In genomic region chr10:28915989-28916588, GRCh38 we compare ENCODE assay signal across 25 cellular contexts.
DNase-seq lines count a peak whose midpoint lies in the region; FAIRE-seq and TF ChIP-seq lines count a peak whose summit lies in the region.
"Had no signal": no experiment of that assay in that cellular context is flagged by ENCODE, and none has a peak within 500 bp of the region (broad histone marks: within the 10 kb centered on the region; RNA-seq: fewer than 3 reads in every experiment).

No MANE protein-coding gene starts in this region.

- no peaks in the 10 kb centered on the region for H3K27me3 Mint-ChIP-seq in mesothelial cell of epicardium (ENCODE audit: low read depth)

- peak overlapping the region; percentile 48 for H3K27ac Mint-ChIP-seq in mesothelial cell of epicardium
- H3K27ac Mint-ChIP-seq: activated CD4-positive, alpha-beta memory T cell treated with anti-CD3 and anti-CD28 coated beads for 36 hours; activated T-cell treated with anti-CD3 and anti-CD28 coated beads, Interleukin-2, amount 50 U/mL, for 72 hours; CD14-positive monocyte; dendritic cell treated with granulocyte-macrophage colony-stimulating factor and Interleukin-4, amounts not matched to agents 40 ng/mL and 50 ng/mL, for 4 days; nephron; T-helper 1 cell treated with Interleukin-12 subunit alpha and Interleukin-12 subunit beta and Interleukin-4 antibody, amounts not matched to agents 30 μg/mL and 1 μg/mL, for 36 hours had no signal

- H3K9me3 Mint-ChIP-seq in mesothelial cell of epicardium: peaks cover 6% of the 10 kb centered on the region
- H3K9me3 Mint-ChIP-seq: activated CD4-positive, alpha-beta memory T cell treated with anti-CD3 and anti-CD28 coated beads for 36 hours; dendritic cell treated with granulocyte-macrophage colony-stimulating factor and Interleukin-4, amounts not matched to agents 40 ng/mL and 50 ng/mL, for 4 days; T-helper 1 cell treated with Interleukin-12 subunit alpha and Interleukin-12 subunit beta and Interleukin-4 antibody, amounts not matched to agents 30 μg/mL and 1 μg/mL, for 36 hours had no signal

- in situ Hi-C loops in GM13976 (cut with MboI; ENCODE audit: low sequenced_read_pairs, unreplicated experiment): no loop called here

- DNase-seq in NCI-H146 treated with DMSO at 0.1 percent for 48 hours (lab: John Stamatoyannopoulos, UW; ENCODE audit: unreplicated experiment) (peak; percentile 20), NCI-H146 (lab: John Stamatoyannopoulos, UW) (no peak), D721Med (ENCODE audit: insufficient read length, low spot score) (peak; percentile 40), NCI-H82 treated with DMSO at 0.1 percent for 48 hours (lab: John Stamatoyannopoulos, UW; ENCODE audit: unreplicated experiment) (peak; percentile 79), mesothelial cell of epicardium (ENCODE audit: low spot score in 2 of 2, unreplicated experiment in 2 of 2) (no peak), middle frontal gyrus (ENCODE audit: extremely low spot score, low spot score) (no peak), mesenteric fat pad (ENCODE audit: low spot score) (no peak), GM13976 (ENCODE audit: low spot score) (no peak)
- DNase-seq: activated CD4-positive, alpha-beta memory T cell treated with anti-CD3 and anti-CD28 coated beads for 36 hours; activated naive CD4-positive, alpha-beta T cell; activated T-cell treated with anti-CD3 and anti-CD28 coated beads, Interleukin-2, amount 50 U/mL, for 72 hours; esophagus squamous epithelium; heart right ventricle; MV-4-11; NCI-H2081; PC-3; retina; SK-N-SH; stimulated activated CD4-positive, alpha-beta T cell treated with anti-CD3 and anti-CD28 coated beads, Interleukin-1b, Interleukin-23, amount 100 ng/mL, for 48 hours; stimulated activated naive CD8-positive, alpha-beta T cell treated with anti-CD3 and anti-CD28 coated beads, Interleukin-15, Interleukin-2, amounts not matched to agents 100 U/mL and 50 U/mL, for 24 hours had no signal

- peak; percentile 82 for FAIRE-seq in D721Med (lab: Jason Lieb, UNC)
- FAIRE-seq: endometrium had no signal

- TF ChIP-seq CTCF in D721Med (IDR thresholded peaks at IDR 0.05; ENCODE audit: insufficient read depth, missing control alignments) (no peak), mesothelial cell of epicardium (IDR thresholded peaks at IDR 0.05; ENCODE audit: unreplicated experiment) (no peak), GM13976 (IDR thresholded peaks at IDR 0.05; ENCODE audit: borderline replicate concordance, control extremely low read depth, extremely low read depth, insufficient read depth, missing control alignments) (no peak)

- H3K4me1 Mint-ChIP-seq in mesothelial cell of epicardium: peaks cover 29% of the 10 kb centered on the region
- H3K4me1 Mint-ChIP-seq: CD14-positive monocyte had no signal

- H3K4me3 Mint-ChIP-seq in mesothelial cell of epicardium: no peak overlapping the region
- H3K4me3 Mint-ChIP-seq: activated CD4-positive, alpha-beta memory T cell treated with anti-CD3 and anti-CD28 coated beads for 36 hours; activated T-cell treated with anti-CD3 and anti-CD28 coated beads, Interleukin-2, amount 50 U/mL, for 72 hours; CD14-positive monocyte; dendritic cell treated with granulocyte-macrophage colony-stimulating factor and Interleukin-4, amounts not matched to agents 40 ng/mL and 50 ng/mL, for 4 days; nephron; T-helper 1 cell treated with Interleukin-12 subunit alpha and Interleukin-12 subunit beta and Interleukin-4 antibody, amounts not matched to agents 30 μg/mL and 1 μg/mL, for 36 hours had no signal

- no peaks in the 10 kb centered on the region for H3K36me3 Mint-ChIP-seq in mesothelial cell of epicardium
- H3K36me3 Mint-ChIP-seq: activated CD4-positive, alpha-beta memory T cell treated with anti-CD3 and anti-CD28 coated beads for 36 hours; CD14-positive monocyte had no signal

Comparison
In these comparisons a context has a peak if more than half of its experiments do, and no peak if none do; other contexts are left out.
1. DNase-seq: peak in NCI-H146 treated with DMSO at 0.1 percent for 48 hours (single experiment), D721Med (single experiment) and NCI-H82 treated with DMSO at 0.1 percent for 48 hours (single experiment); none in NCI-H146 (single experiment), mesothelial cell of epicardium (0 of 2), middle frontal gyrus (single experiment), mesenteric fat pad (single experiment) and GM13976 (single experiment).